Comparison of ENCODE assay signal across 9 cellular contexts in genomic region chr12:64670039-64670438, GRCh38. TPM values are rescaled to one million over a fixed set of nuclear protein-coding genes. Genes with fewer than 3 reads are reported as not detected.
DNase-seq lines count a peak whose midpoint lies in the region; ATAC-seq and TF ChIP-seq lines count a peak whose summit lies in the region.
"Had no signal": no experiment of that assay in that cellular context is flagged by ENCODE, and none has a peak within 500 bp of the region (broad histone marks: within the 10 kb centered on the region; RNA-seq: fewer than 3 reads in every experiment).

No MANE protein-coding gene starts in this region.

- H3K4me3 ChIP-seq in RWPE2 (ENCODE audit: severe bottlenecking) (no peak overlapping the region), esophagus (ENCODE audit: low read depth in 1 of 2, low read length in 2 of 2) (no peak overlapping the region), spleen (peak overlapping the region in 6 of 8 donors; percentile 15 to 65 (median 32))

- DNase-seq in T-helper 1 cell (no peak), RWPE2 (ENCODE audit: low spot score) (no peak), spleen (no peak), NCI-H1694 treated with DMSO at 0.1 percent for 48 hours (lab: John Stamatoyannopoulos, UW) (no peak), Kasumi-1 (lab: John Stamatoyannopoulos, UW) (no peak), GM13977 (ENCODE audit: low spot score) (no peak)
- DNase-seq: NCI-H526 had no signal

- H3K27ac ChIP-seq in RWPE2 (ENCODE audit: poor library complexity, severe bottlenecking) (peak overlapping the region; percentile 95), esophagus (ENCODE audit: low read depth in 2 of 2, low read length in 1 of 2) (peak overlapping the region; percentile 57 to 79), spleen (peak overlapping the region; percentile 76 to 93 (median 85))

- in situ Hi-C loops in GM13977 (cut with MboI; ENCODE audit: low pct_unique_long_range_greater_than_20kb, low sequenced_read_pairs, unreplicated experiment) = no loop called here

- H3K36me3 ChIP-seq in RWPE2 (ENCODE audit: low read depth) (no peaks in the 10 kb centered on the region), esophagus (ENCODE audit: control insufficient read depth in 2 of 2, insufficient read depth in 2 of 2, low read length in 1 of 2) (no peaks in the 10 kb centered on the region), spleen (no peaks in the 10 kb centered on the region)

- peak overlapping the region; percentile 98 for H3K27ac Mint-ChIP-seq in T-helper 1 cell treated with Interleukin-12 subunit alpha and Interleukin-12 subunit beta and Interleukin-4 antibody, amounts not matched to agents 30 μg/mL and 1 μg/mL, for 36 hours

- H3K4me3 Mint-ChIP-seq in T-helper 1 cell treated with Interleukin-12 subunit alpha and Interleukin-12 subunit beta and Interleukin-4 antibody, amounts not matched to agents 30 μg/mL and 1 μg/mL, for 36 hours = peak overlapping the region; percentile 91

- WGBS in esophagus, 2 donors = 44 to 51% methylated on average over 4 of the region's 4 CpGs
- 11 to 24% (median 17%) methylated on average over 4 of the region's 4 CpGs for WGBS in spleen, 5 donors

- peaks cover 79% of the 10 kb centered on the region for H3K4me1 Mint-ChIP-seq in T-helper 1 cell treated with Interleukin-12 subunit alpha and Interleukin-12 subunit beta and Interleukin-4 antibody, amounts not matched to agents 30 μg/mL and 1 μg/mL, for 36 hours (ENCODE audit: low read depth)

- TF ChIP-seq CTCF in RWPE2 (IDR thresholded peaks at IDR 0.05; ENCODE audit: poor library complexity, severe bottlenecking) (no peak), spleen (IDR thresholded peaks at IDR 0.05 in 8 of 11, conservative IDR thresholded peaks at IDR 0.05 in 3 of 11) (peak in 2 of 11 experiments; percentile 9 to 25), GM13977 (IDR thresholded peaks at IDR 0.05; ENCODE audit: extremely low read depth, insufficient read depth, missing control alignments) (no peak)

- H3K9me3 Mint-ChIP-seq in T-helper 1 cell treated with Interleukin-12 subunit alpha and Interleukin-12 subunit beta and Interleukin-4 antibody, amounts not matched to agents 30 μg/mL and 1 μg/mL, for 36 hours = no peaks in the 10 kb centered on the region

- no peaks in the 10 kb centered on the region for H3K27me3 Mint-ChIP-seq in T-helper 1 cell treated with Interleukin-12 subunit alpha and Interleukin-12 subunit beta and Interleukin-4 antibody, amounts not matched to agents 30 μg/mL and 1 μg/mL, for 36 hours (ENCODE audit: low read depth)

- TF ChIP-seq POLR2A in spleen (IDR thresholded peaks at IDR 0.05) = no peak

- H3K9me3 ChIP-seq in RWPE2 (ENCODE audit: severe bottlenecking) = no peaks in the 10 kb centered on the region
- H3K9me3 ChIP-seq in esophagus (ENCODE audit: control insufficient read depth in 2 of 2, insufficient read depth in 1 of 2, low read depth in 1 of 2, low read length in 1 of 2) = no peaks in the 10 kb centered on the region
- H3K9me3 ChIP-seq in spleen = no peaks in the 10 kb centered on the region

- H3K36me3 Mint-ChIP-seq in T-helper 1 cell treated with Interleukin-12 subunit alpha and Interleukin-12 subunit beta and Interleukin-4 antibody, amounts not matched to agents 30 μg/mL and 1 μg/mL, for 36 hours (ENCODE audit: low read depth) = peaks cover 16% of the 10 kb centered on the region

- no peak for ATAC-seq in RWPE2 (ENCODE audit: low read depth)

- H3K27me3 ChIP-seq in RWPE2 (ENCODE audit: insufficient read depth, poor library complexity, severe bottlenecking) (no peaks in the 10 kb centered on the region), esophagus (ENCODE audit: control insufficient read depth in 1 of 2, insufficient read depth in 2 of 2, low read length in 2 of 2) (no peaks in the 10 kb centered on the region), spleen (replicated peaks in 1 of 7) (no peaks in the 10 kb centered on the region)

- intact Hi-C loops in spleen (cut with DNase I; ENCODE audit: low total_unique reads) = loop anchor here (10.0 kb wide), 1 partner anchor 55 kb away; the partner anchor contains the start of gene RASSF3

- H3K4me1 ChIP-seq in RWPE2 (ENCODE audit: insufficient read depth, poor library complexity, severe bottlenecking) (peaks cover 55% of the 10 kb centered on the region), esophagus (ENCODE audit: control insufficient read depth in 2 of 2, insufficient read depth in 2 of 2, low read length in 1 of 2) (peaks cover 10 to 13% of the 10 kb centered on the region in 2 donors), spleen (peaks cover 79 to 100% (median 100%) of the 10 kb centered on the region in 6 donors)

RNA-seq across cellular contexts. Expression of gene RASSF3, which starts 59.7 kb away (rescaled TPM):
- 10 to 100 TPM; 12.2 to 12.5 TPM for polyA plus RNA-seq in esophagus
- 100 to 1,000 TPM in 3 of 7 donors, 10 to 100 TPM in 4; 69.1 to 120 (median 97.0) TPM for total RNA-seq in spleen
- 10 to 100 TPM; 31.0 to 51.5 (median 31.8) TPM for polyA plus RNA-seq in spleen

Comparison
In these comparisons a context has a peak if more than half of its experiments do, and no peak if none do; other contexts are left out.
1. H3K4me3 ChIP-seq: peak in spleen (6 of 8); none in RWPE2 (single experiment) and esophagus (0 of 2).
2. Peak in every context shown above with its lines, with median percentiles within 50 percentile points of each other: H3K27ac ChIP-seq.